8 cellular contexts compared by ENCODE assay signal in the genomic region with DNA sequence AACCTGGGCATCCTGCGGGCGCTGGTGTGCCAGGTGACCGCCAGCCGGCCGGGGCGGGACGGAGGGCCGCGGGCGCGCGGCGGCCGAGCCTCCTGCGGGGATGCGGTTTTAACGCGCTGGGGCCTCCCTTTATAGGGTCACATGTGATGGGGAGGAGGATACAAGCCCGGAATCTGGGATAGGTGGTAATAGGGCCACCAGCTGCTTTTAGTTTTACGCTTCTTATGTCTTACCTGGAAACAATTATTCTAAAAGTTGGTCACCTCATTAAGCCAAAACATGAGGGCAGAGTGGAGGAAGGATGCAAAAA. TPM values are rescaled to one million over a fixed set of nuclear protein-coding genes. Genes with fewer than 3 reads are reported as not detected.
DNase-seq lines count a peak whose midpoint lies in the region; ATAC-seq and TF ChIP-seq lines count a peak whose summit lies in the region.

No MANE protein-coding gene starts in this region.

- H3K4me3 ChIP-seq in SU-DHL-6 (ENCODE audit: insufficient read depth, low read length, poor library complexity, severe bottlenecking) (peak overlapping the region; percentile 75), prostate gland (peak overlapping the region; percentile 72 to 84)

- peaks cover 29% of the 10 kb centered on the region for H3F3A ChIP-seq in SU-DHL-6 (ENCODE audit: insufficient read depth)

- TF ChIP-seq POLR2A in prostate gland (IDR thresholded peaks at IDR 0.05), result no peak

- no peaks in the 10 kb centered on the region for H3K4me1 ChIP-seq in prostate gland (replicated peaks)

- H3K9ac ChIP-seq in SU-DHL-6 (ENCODE audit: low read length), result peak overlapping the region; percentile 91

- no peaks in the 10 kb centered on the region for H3K9me2 ChIP-seq in SU-DHL-6 (replicated peaks; ENCODE audit: insufficient read depth, low read length)

- H3K27me3 ChIP-seq in SU-DHL-6 (ENCODE audit: low read length) (no peaks in the 10 kb centered on the region), prostate gland (replicated peaks; ENCODE audit: insufficient read depth) (no peaks in the 10 kb centered on the region)

- under 1% methylated on average over 20 of the region's 20 CpGs for WGBS in prostate gland

- H3K36me3 ChIP-seq in SU-DHL-6 (ENCODE audit: low read length) (peaks cover 33% of the 10 kb centered on the region), prostate gland (no peaks in the 10 kb centered on the region)

- peak; percentile 88 for DNase-seq in NCI-H82 (lab: John Stamatoyannopoulos, UW)
- no peak for DNase-seq in NCI-H82 treated with DMSO at 0.1 percent for 48 hours (lab: John Stamatoyannopoulos, UW; ENCODE audit: unreplicated experiment)
- peak; percentile 57 for DNase-seq in fibroblast of peridontal ligament (ENCODE audit: extremely low read depth)
- peak; percentile 68 for DNase-seq in prostate gland (ENCODE audit: low spot score)
- no peak for DNase-seq in left colon
- no peak for DNase-seq in NCI-H524 treated with DMSO at 0.1 percent for 48 hours (lab: John Stamatoyannopoulos, UW)
- no peak for DNase-seq in NCI-H2227 (lab: John Stamatoyannopoulos, UW; ENCODE audit: unreplicated experiment)

- intact Hi-C loops in prostate gland (cut with DNase I), result loop anchor here (2.0 to 5.0 kb wide), 3 partner anchors 88 to 462 kb away; a partner anchor contains a TSS
- intact Hi-C loops in left colon (cut with DNase I, micrococcal nuclease), result no loop called here

- peaks cover 16% of the 10 kb centered on the region for H3K9me3 ChIP-seq in SU-DHL-6 (ENCODE audit: insufficient read depth, low read length)
- no peaks in the 10 kb centered on the region for H3K9me3 ChIP-seq in prostate gland

- H2AFZ ChIP-seq in SU-DHL-6 (ENCODE audit: low read depth, low read length, severe bottlenecking), result peak overlapping the region; percentile 62

- peaks cover 65% of the 10 kb centered on the region for H3K79me2 ChIP-seq in SU-DHL-6 (ENCODE audit: insufficient read depth, low read length)

- H4K20me1 ChIP-seq in SU-DHL-6 (ENCODE audit: low read depth, low read length), result no peaks in the 10 kb centered on the region

- TF ChIP-seq CTCF in SU-DHL-6 (IDR thresholded peaks at IDR 0.05; ENCODE audit: insufficient read depth, low read length, poor library complexity, severe bottlenecking), result no peak
- peak in 1 of 4 experiments; percentile 3 for TF ChIP-seq CTCF in prostate gland (IDR thresholded peaks at IDR 0.05)

- H3K27ac ChIP-seq in SU-DHL-6 (ENCODE audit: low read depth, low read length), result peak overlapping the region; percentile 93
- peak overlapping the region; percentile 92 to 94 for H3K27ac ChIP-seq in prostate gland

- H3K4me2 ChIP-seq in SU-DHL-6 (ENCODE audit: low read depth, low read length, poor library complexity, severe bottlenecking), result peak overlapping the region; percentile 95

- ATAC-seq in left colon, result no peak

RNA-seq across cellular contexts. Expression of a gene that starts 0.6 kb away (rescaled TPM):
- total RNA-seq in prostate gland (10 to 100 TPM; 15.5 to 19.1 TPM), left colon (10 to 100 TPM; 10.7 to 15.6 TPM)

RNA-seq across cellular contexts. Expression of a gene that starts 0.8 kb away (rescaled TPM):
- total RNA-seq in prostate gland (10 to 100 TPM in 1 of 2 donors, 1 to 10 TPM in 1; 8.1 to 18.0 TPM), left colon (10 to 100 TPM; 17.0 to 18.0 TPM)

Comparison
In these comparisons a context has a peak if more than half of its experiments do, and no peak if none do; other contexts are left out.
1. DNase-seq: peak in NCI-H82 (single experiment), fibroblast of peridontal ligament (single experiment) and prostate gland (single experiment); none in NCI-H82 treated with DMSO at 0.1 percent for 48 hours (single experiment), left colon (0 of 2), NCI-H524 treated with DMSO at 0.1 percent for 48 hours (single experiment) and NCI-H2227 (single experiment).